7 cellular contexts compared by ENCODE assay signal in the genomic region with DNA sequence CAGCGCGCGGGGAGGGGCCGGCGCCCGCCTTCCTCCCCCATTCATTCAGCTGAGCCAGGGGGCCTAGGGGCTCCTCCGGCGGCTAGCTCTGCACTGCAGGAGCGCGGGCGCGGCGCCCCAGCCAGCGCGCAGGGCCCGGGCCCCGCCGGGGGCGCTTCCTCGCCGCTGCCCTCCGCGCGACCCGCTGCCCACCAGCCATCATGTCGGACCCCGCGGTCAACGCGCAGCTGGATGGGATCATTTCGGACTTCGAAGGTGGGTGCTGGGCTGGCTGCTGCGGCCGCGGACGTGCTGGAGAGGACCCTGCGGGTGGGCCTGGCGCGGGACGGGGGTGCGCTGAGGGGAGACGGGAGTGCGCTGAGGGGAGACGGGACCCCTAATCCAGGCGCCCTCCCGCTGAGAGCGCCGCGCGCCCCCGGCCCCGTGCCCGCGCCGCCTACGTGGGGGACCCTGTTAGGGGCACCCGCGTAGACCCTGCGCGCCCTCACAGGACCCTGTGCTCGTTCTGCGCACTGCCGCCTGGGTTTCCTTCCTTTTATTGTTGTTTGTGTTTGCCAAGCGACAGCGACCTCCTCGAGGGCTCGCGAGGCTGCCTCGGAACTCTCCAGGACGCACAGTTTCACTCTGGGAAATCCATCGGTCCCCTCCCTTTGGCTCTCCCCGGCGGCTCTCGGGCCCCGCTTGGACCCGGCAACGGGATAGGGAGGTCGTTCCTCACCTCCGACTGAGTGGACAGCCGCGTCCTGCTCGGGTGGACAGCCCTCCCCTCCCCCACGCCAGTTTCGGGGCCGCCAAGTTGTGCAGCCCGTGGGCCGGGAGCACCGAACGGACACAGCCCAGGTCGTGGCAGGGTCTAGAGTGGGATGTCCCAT.
A peak's percentile ranks its signal among the peaks of the same experiment; 100 is the strongest.
DNase-seq lines count a peak whose midpoint lies in the region; ATAC-seq and TF ChIP-seq lines count a peak whose summit lies in the region.

No MANE protein-coding gene starts in this region.

- H3K9ac ChIP-seq in HUES6 (ENCODE audit: low read length): peak overlapping the region; percentile 76

- H3K4me3 ChIP-seq in HUES6 (ENCODE audit: low read depth, low read length): peak overlapping the region; percentile 75

- H3K27me3 ChIP-seq in HUES6 (ENCODE audit: control insufficient read depth, insufficient read depth, low read length): no peaks in the 10 kb centered on the region

- DNase-seq in activated gamma-delta T cell treated with Interleukin-2 at 50 U/mL for 16 hours (peak; percentile 44), left ventricle myocardium superior (peak; percentile 74), sciatic nerve (ENCODE audit: low spot score) (peak; percentile 80), iPS-NIHi11 (ENCODE audit: low spot score) (no peak), mucosa of gallbladder (ENCODE audit: low spot score) (no peak)

- peak overlapping the region; percentile 36; the same call in 1 of the 2 replicates for H3K27ac ChIP-seq in HUES6 (ENCODE audit: low read depth, low read length)

- H3K9me3 ChIP-seq in HUES6 (ENCODE audit: control insufficient read depth, insufficient read depth, low read depth, low read length): no peaks in the 10 kb centered on the region

- TF ChIP-seq POLR2A in GM18505 (IDR thresholded peaks at IDR 0.05; ENCODE audit: borderline replicate concordance, extremely low read depth, insufficient read depth, insufficient read length): no peak

- H3K36me3 ChIP-seq in HUES6 (ENCODE audit: control insufficient read depth, insufficient read depth, low read length): no peaks in the 10 kb centered on the region

- intact Hi-C loops in left ventricle myocardium superior (cut with micrococcal nuclease) (no loop called here), sciatic nerve (cut with DNase I) (no loop called here)

- H3K4me1 ChIP-seq in HUES6 (ENCODE audit: control insufficient read depth, insufficient read depth, low read length): peaks cover 58% of the 10 kb centered on the region

- ATAC-seq in GM18505 (IDR thresholded peaks at IDR 0.05; ENCODE audit: unreplicated experiment): peak; percentile 38
- peak; percentile 17 for ATAC-seq in left ventricle myocardium superior
- ATAC-seq in sciatic nerve: peak; percentile 35

Comparison
In these comparisons a context has a peak if more than half of its experiments do, and no peak if none do; other contexts are left out.
1. DNase-seq: peak in activated gamma-delta T cell treated with Interleukin-2 at 50 U/mL for 16 hours (single experiment), left ventricle myocardium superior (single experiment) and sciatic nerve (single experiment); none in iPS-NIHi11 (single experiment) and mucosa of gallbladder (single experiment).
2. Peak in every context shown above with its lines, with median percentiles within 50 percentile points of each other: ATAC-seq.